In the genomic region with DNA sequence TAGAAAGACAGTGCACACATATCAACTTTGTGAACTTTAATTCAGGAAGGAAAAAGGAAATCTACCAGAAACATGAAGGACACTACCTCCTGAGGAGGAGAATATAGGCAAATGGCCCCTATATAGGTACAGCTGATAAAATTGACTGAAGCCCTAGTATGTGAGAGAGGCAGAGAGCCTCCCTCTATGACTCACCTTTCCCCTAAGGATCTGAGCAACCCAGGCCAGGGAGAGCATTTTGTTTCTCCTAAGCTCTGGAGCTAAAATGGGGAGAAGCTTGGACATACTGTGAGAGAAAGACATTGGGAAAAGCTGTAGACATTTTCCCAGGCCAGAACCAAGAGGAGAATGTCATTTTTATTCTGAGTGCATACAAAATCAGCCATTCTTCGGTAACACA, we compare ENCODE assay signal across 25 cellular contexts.
A peak's percentile ranks its signal among the peaks of the same experiment; 100 is the strongest.
DNase-seq lines count a peak whose midpoint lies in the region; ATAC-seq and TF ChIP-seq lines count a peak whose summit lies in the region.
"Had no signal": no experiment of that assay in that cellular context is flagged by ENCODE, and none has a peak within 500 bp of the region (broad histone marks: within the 10 kb centered on the region; RNA-seq: fewer than 3 reads in every experiment).

No MANE protein-coding gene starts in this region.

- no peak overlapping the region for H3K27ac ChIP-seq in IMR-90 (ENCODE audit: insufficient read depth, low read length)
- no peak overlapping the region for H3K27ac ChIP-seq in naive thymus-derived CD4-positive, alpha-beta T cell (ENCODE audit: low read depth, low read length)

- H2BK120ac ChIP-seq in IMR-90 (ENCODE audit: low read depth, low read length) = peak overlapping the region; percentile 45; the same call in 1 of the 2 replicates

- H3K36me3 ChIP-seq in IMR-90 (ENCODE audit: control insufficient read depth, insufficient read depth, low read length) = no peaks in the 10 kb centered on the region
- H3K36me3 ChIP-seq in naive thymus-derived CD4-positive, alpha-beta T cell (ENCODE audit: control insufficient read depth in 2 of 3, insufficient read depth in 3 of 3, low read length in 3 of 3) = no peaks in the 10 kb centered on the region

- no peak for TF ChIP-seq RAD21 in IMR-90 (IDR thresholded peaks at IDR 0.05; ENCODE audit: low read length)

- no peak overlapping the region for H3K4ac ChIP-seq in IMR-90 (ENCODE audit: low read depth, low read length)

- no peaks in the 10 kb centered on the region for H3K4me1 Mint-ChIP-seq in naive thymus-derived CD4-positive, alpha-beta T cell
- H3K4me1 Mint-ChIP-seq: CD4-positive, alpha-beta memory T cell; GM23338; H9 had no signal

- peak overlapping the region; percentile 47; the same call in 1 of the 3 replicates for H2BK15ac ChIP-seq in IMR-90 (ENCODE audit: low read depth, low read length)

- in situ Hi-C loops in IMR-90 (cut with MboI; ENCODE audit: low sequenced_read_pairs) = no loop called here
- in situ Hi-C loops in KBM-7 (cut with MboI; ENCODE audit: low pct_unique_long_range_greater_than_20kb, low sequenced_read_pairs) = no loop called here

- no peak for TF ChIP-seq CTCF in IMR-90 (conservative IDR thresholded peaks at IDR 0.05; ENCODE audit: low read depth, low read length)

- DNase-seq in IMR-90 (no peak), RPMI7951 (ENCODE audit: low read depth) (peak; percentile 42), fibroblast of peridontal ligament (ENCODE audit: extremely low read depth) (peak; percentile 16), KBM-7 (no peak), NCI-H2227 treated with DMSO at 0.1 percent for 48 hours (lab: John Stamatoyannopoulos, UW) (no peak)
- no peak for DNase-seq in naive thymus-derived CD4-positive, alpha-beta T cell
- DNase-seq: C1 segment of cervical spinal cord; CD4-positive, alpha-beta memory T cell; COR-L47; DND-41; H9; HFFc6; NCI-H1105; NCI-H1436 treated with DMSO at 0.1 percent for 48 hours; NCI-H187 treated with DMSO at 0.1 percent for 48 hours; NCI-H2171 treated with DMSO at 0.1 percent for 48 hours; NCI-H446; NCI-H524 treated with DMSO at 0.1 percent for 48 hours; NCI-H774; PC-9; SHP77 treated with DMSO at 0.1 percent for 48 hours; T-helper 1 cell had no signal

- no peaks in the 10 kb centered on the region for H3K79me1 ChIP-seq in IMR-90 (ENCODE audit: low read depth in 1 of 2, low read length in 2 of 2)

- H3K27me3 Mint-ChIP-seq in naive thymus-derived CD4-positive, alpha-beta T cell = peaks cover 5 to 30% (median 22%) of the 10 kb centered on the region in 5 donors

- H3K27me3 ChIP-seq in IMR-90 (ENCODE audit: control insufficient read depth, insufficient read depth, low read length) = no peaks in the 10 kb centered on the region
- no peaks in the 10 kb centered on the region for H3K27me3 ChIP-seq in naive thymus-derived CD4-positive, alpha-beta T cell (ENCODE audit: control insufficient read depth in 2 of 2, insufficient read depth in 2 of 2, low read length in 2 of 2)

- 0 out of 2 replicates have a peak overlapping the region, but pooled peaks have one; percentile 11 for H2AK5ac ChIP-seq in IMR-90 (ENCODE audit: low read depth, low read length)

- peak overlapping the region; percentile 25 for H2AK9ac ChIP-seq in IMR-90 (replicated peaks; ENCODE audit: low read depth, low read length, poor library complexity)

- H3K18ac ChIP-seq in IMR-90 (ENCODE audit: low read depth, low read length) = no peak overlapping the region

- H4K5ac ChIP-seq in IMR-90 (ENCODE audit: low read depth, low read length) = no peak overlapping the region

- H2AFZ ChIP-seq in IMR-90 (replicated peaks; ENCODE audit: low read length, poor library complexity) = no peak overlapping the region
- H2AFZ ChIP-seq: GM23338, PC-9 had no signal

- H4K91ac ChIP-seq in IMR-90 (ENCODE audit: insufficient read depth, low read depth, low read length) = peak overlapping the region; percentile 33; the same call in 1 of the 2 replicates

- CTCF ChIA-PET in IMR-90 (lab: Yijun Ruan, JAX) = no interaction called here
- CTCF ChIA-PET in naive thymus-derived CD4-positive, alpha-beta T cell (lab: Charles Lee) = no interaction called here

- H3K9me3 Mint-ChIP-seq in naive thymus-derived CD4-positive, alpha-beta T cell = peaks cover 4 to 36% (median 10%) of the 10 kb centered on the region in 11 donors
- H3K9me3 Mint-ChIP-seq: GM23338 had no signal

- H3K4me3 ChIP-seq in IMR-90 (ENCODE audit: insufficient read depth, low read depth, low read length) = no peak overlapping the region
- no peak overlapping the region for H3K4me3 ChIP-seq in naive thymus-derived CD4-positive, alpha-beta T cell (ENCODE audit: low read length)
- H3K4me3 ChIP-seq: GM23338, PC-9 had no signal

- no peak overlapping the region for H3K27ac Mint-ChIP-seq in naive thymus-derived CD4-positive, alpha-beta T cell
- H3K27ac Mint-ChIP-seq: CD4-positive, alpha-beta memory T cell; GM23338; H9; HFFc6; IgD-negative memory B cell had no signal

- no peak overlapping the region for H3K9ac ChIP-seq in IMR-90 (ENCODE audit: low read depth, low read length)

- no peak for ATAC-seq in IMR-90 (ENCODE audit: low read depth)
- ATAC-seq in HG02938 (IDR thresholded peaks at IDR 0.05; ENCODE audit: unreplicated experiment) = no peak
- no peak for ATAC-seq in naive thymus-derived CD4-positive, alpha-beta T cell
- ATAC-seq: GM23338 had no signal

- 100% methylated on average over 1 of the region's 1 CpG; no CpG with 5 or more reads in 1 of the 2 experiments for WGBS in IMR-90 (ENCODE audit: extremely low coverage in 2 of 2, insufficient read length in 1 of 2), 2 experiments

- H2BK20ac ChIP-seq in IMR-90 (ENCODE audit: low read depth, low read length) = peak overlapping the region; percentile 47; the same call in 1 of the 2 replicates

- H3K9me3 ChIP-seq in IMR-90 (ENCODE audit: control insufficient read depth, insufficient read depth, low read length) = peaks cover 2% of the 10 kb centered on the region; the same call in 1 of the 2 replicates
- no peaks in the 10 kb centered on the region for H3K9me3 ChIP-seq in naive thymus-derived CD4-positive, alpha-beta T cell (ENCODE audit: control insufficient read depth in 2 of 3, low read length in 3 of 3)

- no peak overlapping the region for H3K14ac ChIP-seq in IMR-90 (replicated peaks; ENCODE audit: low read depth, low read length)

- intact Hi-C loops in IMR-90 (cut with micrococcal nuclease) = no loop called here
- intact Hi-C loops in naive thymus-derived CD4-positive, alpha-beta T cell (cut with micrococcal nuclease) = no loop called here

- H3K36me3 Mint-ChIP-seq in naive thymus-derived CD4-positive, alpha-beta T cell = peaks cover 0 to 9% (median 0%) of the 10 kb centered on the region in 5 donors
- H3K36me3 Mint-ChIP-seq: CD4-positive, alpha-beta memory T cell; IgD-negative memory B cell had no signal

- 0 out of 4 replicates have a peak overlapping the region, but pooled peaks of 1 of the 2 experiments have one; percentile 9 for H4K8ac ChIP-seq in IMR-90 (ENCODE audit: low read depth in 2 of 2, low read length in 2 of 2)

- H3K23ac ChIP-seq in IMR-90 (ENCODE audit: low read depth, low read length) = peak overlapping the region; percentile 28; the same call in 1 of the 2 replicates

- H4K20me1 ChIP-seq in IMR-90 (ENCODE audit: insufficient read depth, low read length) = no peaks in the 10 kb centered on the region

- H2BK5ac ChIP-seq in IMR-90 (ENCODE audit: low read depth, low read length, poor library complexity, severe bottlenecking) = no peak overlapping the region

- no TSS peak for BruUV-seq in IMR-90 (replicated peaks; lab: Mats Ljungman, UMichigan)

- dilution Hi-C loops in IMR-90 (cut with HindIII; ENCODE audit: low sequenced_read_pairs, unreplicated experiment) = no loop called here

- TF ChIP-seq POLR2A in IMR-90 (IDR thresholded peaks at IDR 0.05; ENCODE audit: low read depth, low read length) = no peak

- no peak overlapping the region for H3K4me2 ChIP-seq in IMR-90 (ENCODE audit: low read depth, low read length)
- H3K4me2 ChIP-seq: GM23338 had no signal

- H3K4me1 ChIP-seq in IMR-90 (ENCODE audit: control insufficient read depth, insufficient read depth, low read length) = peaks cover 4% of the 10 kb centered on the region; the same call in 1 of the 2 replicates
- no peaks in the 10 kb centered on the region for H3K4me1 ChIP-seq in naive thymus-derived CD4-positive, alpha-beta T cell (ENCODE audit: control insufficient read depth in 2 of 2, insufficient read depth in 2 of 2, low read length in 2 of 2)

- H3K56ac ChIP-seq in IMR-90 (ENCODE audit: extremely low read depth, insufficient read depth, low read length) = no peak overlapping the region

- POLR2A ChIA-PET in IMR-90 (lab: Charles Lee; ENCODE audit: unreplicated experiment) = interaction anchor here (0.6 kb wide), 1 partner anchor 841 kb away, joined by 5 read pairs; no protein-coding TSS in a partner anchor
- POLR2A ChIA-PET in naive thymus-derived CD4-positive, alpha-beta T cell (lab: Charles Lee) = no interaction called here

- H3K9me1 ChIP-seq in IMR-90 (ENCODE audit: insufficient read depth, low read length) = peaks cover 3% of the 10 kb centered on the region; the same call in 1 of the 2 replicates

- H3K4me3 Mint-ChIP-seq in naive thymus-derived CD4-positive, alpha-beta T cell = no peak overlapping the region
- H3K4me3 Mint-ChIP-seq: CD4-positive, alpha-beta memory T cell; GM23338; H9; HFFc6; IgD-negative memory B cell had no signal

TF ChIP-seq in IMR-90, 13 proteins besides CTCF, POLR2A, EP300 and RAD21:
- TF ChIP-seq MXI1 (IDR thresholded peaks at IDR 0.05; ENCODE audit: borderline replicate concordance, low read depth, low read length) = no peak
TF ChIP-seq in IMR-90: peak in this region for 0.

Comparison
In these comparisons a context has a peak if more than half of its experiments do, and no peak if none do; other contexts are left out.
1. DNase-seq: peak in RPMI7951 (single experiment) and fibroblast of peridontal ligament (single experiment); none in IMR-90 (single experiment), KBM-7 (single experiment), naive thymus-derived CD4-positive, alpha-beta T cell (0 of 9) and NCI-H2227 treated with DMSO at 0.1 percent for 48 hours (single experiment).